ENCODE assay signal across 23 cellular contexts in genomic region chr9:69771775-69772418, GRCh38. TPM values are rescaled to one million over a fixed set of nuclear protein-coding genes. Genes with fewer than 3 reads are reported as not detected.
DNase-seq lines count a peak whose midpoint lies in the region; ATAC-seq and TF ChIP-seq lines count a peak whose summit lies in the region.
"Had no signal": no experiment of that assay in that cellular context is flagged by ENCODE, and none has a peak within 500 bp of the region (broad histone marks: within the 10 kb centered on the region; RNA-seq: fewer than 3 reads in every experiment).

No MANE protein-coding gene starts in this region.

- 80% methylated on average over 2 of the region's 4 CpGs; no CpG with 5 or more reads in 1 of the 2 experiments for WGBS in IMR-90 (ENCODE audit: extremely low coverage in 2 of 2, insufficient read length in 1 of 2), 2 experiments
- WGBS in mesendoderm (ENCODE audit: extremely low coverage, insufficient coverage, low lambda C conversion rate): no CpG with 5 or more reads among the region's 4 CpGs

- no TSS peak for BruUV-seq in IMR-90 (replicated peaks; lab: Mats Ljungman, UMichigan)

- CTCF ChIA-PET in IMR-90 (lab: Yijun Ruan, JAX): no interaction called here

- no peaks in the 10 kb centered on the region for H3K36me3 ChIP-seq in IMR-90 (ENCODE audit: control insufficient read depth, insufficient read depth, low read length)
- no peaks in the 10 kb centered on the region for H3K36me3 ChIP-seq in mesendoderm (ENCODE audit: control insufficient read depth, insufficient read depth, low read length)
- H3K36me3 ChIP-seq: BLaER1, colonic mucosa, upper lobe of left lung, WERI-Rb-1 had no signal

- H3K18ac ChIP-seq in IMR-90 (ENCODE audit: low read depth, low read length) (peak overlapping the region; percentile 88; the same call in 1 of the 2 replicates), mesendoderm (ENCODE audit: low read length) (peak overlapping the region; percentile 41)

- no peak overlapping the region; the same call in 1 of the 2 replicates for H4K5ac ChIP-seq in IMR-90 (ENCODE audit: low read depth, low read length)
- no peak overlapping the region for H4K5ac ChIP-seq in mesendoderm (ENCODE audit: low read length)

- no peak overlapping the region for H3K14ac ChIP-seq in IMR-90 (replicated peaks; ENCODE audit: low read depth, low read length)

- in situ Hi-C loops in IMR-90 (cut with MboI; ENCODE audit: low sequenced_read_pairs): loop anchor here (10.0 kb wide), 1 partner anchor 133 kb away; no protein-coding TSS in a partner anchor

- H3K79me1 ChIP-seq in IMR-90 (ENCODE audit: low read depth in 1 of 2, low read length in 2 of 2) (no peaks in the 10 kb centered on the region), mesendoderm (ENCODE audit: low read length) (no peaks in the 10 kb centered on the region)

- H3K27me3 Mint-ChIP-seq in stimulated activated naive B cell treated with anti-CD40 and anti-IgM and Interleukin-4, amounts not matched to agents 10 μg/mL and 1 μg/mL and 100 μg/mL, for 72 hours: no peaks in the 10 kb centered on the region
- H3K27me3 Mint-ChIP-seq: T-cell had no signal

- no peaks in the 10 kb centered on the region for H3K9me3 Mint-ChIP-seq in stimulated activated naive B cell treated with anti-CD40 and anti-IgM and Interleukin-4, amounts not matched to agents 10 μg/mL and 1 μg/mL and 100 μg/mL, for 72 hours
- H3K9me3 Mint-ChIP-seq: stimulated activated effector memory CD8-positive, alpha-beta T cell treated with anti-CD3 and anti-CD28 coated beads, Interleukin-12 subunit alpha, Interleukin-12 subunit beta, amount 100 ng/mL, for 72 hours; T-cell had no signal

- H2BK5ac ChIP-seq in IMR-90 (ENCODE audit: low read depth, low read length, poor library complexity, severe bottlenecking): peak overlapping the region; percentile 41
- no peak overlapping the region for H2BK5ac ChIP-seq in mesendoderm (ENCODE audit: low read length)

- H3K27ac Mint-ChIP-seq in stimulated activated naive B cell treated with anti-CD40 and anti-IgM and Interleukin-4, amounts not matched to agents 10 μg/mL and 1 μg/mL and 100 μg/mL, for 72 hours: no peak overlapping the region
- H3K27ac Mint-ChIP-seq: activated CD8-positive, alpha-beta T cell treated with anti-CD3 and anti-CD28 coated beads, Interleukin-2, amount 10 ng/mL, durations not matched to agents 7 days and 5 days; stimulated activated effector memory CD8-positive, alpha-beta T cell treated with anti-CD3 and anti-CD28 coated beads, Interleukin-12 subunit alpha, Interleukin-12 subunit beta, amount 100 ng/mL, for 72 hours; T-cell had no signal

- no peaks in the 10 kb centered on the region for H3K27me3 ChIP-seq in IMR-90 (ENCODE audit: control insufficient read depth, insufficient read depth, low read length)
- no peaks in the 10 kb centered on the region for H3K27me3 ChIP-seq in mesendoderm (ENCODE audit: insufficient read depth, low read length, poor library complexity)
- H3K27me3 ChIP-seq: BLaER1, colonic mucosa, upper lobe of left lung had no signal

- TF ChIP-seq POLR2A in IMR-90 (IDR thresholded peaks at IDR 0.05; ENCODE audit: low read depth, low read length): no peak

- H3K4me1 ChIP-seq in IMR-90 (ENCODE audit: control insufficient read depth, insufficient read depth, low read length): peaks cover 5% of the 10 kb centered on the region; the same call in 1 of the 2 replicates
- no peaks in the 10 kb centered on the region for H3K4me1 ChIP-seq in mesendoderm (ENCODE audit: control insufficient read depth, low read depth, low read length)
- H3K4me1 ChIP-seq: BLaER1, colonic mucosa, upper lobe of left lung had no signal

- no peak overlapping the region for H3K4me3 ChIP-seq in IMR-90 (ENCODE audit: insufficient read depth, low read depth, low read length)
- no peak overlapping the region for H3K4me3 ChIP-seq in choroid plexus epithelial cell (ENCODE audit: low read depth, low read length)
- no peak overlapping the region for H3K4me3 ChIP-seq in mesendoderm (ENCODE audit: low read length)
- H3K4me3 ChIP-seq: BLaER1, colonic mucosa, upper lobe of left lung had no signal

- no peak overlapping the region; the same call in 1 of the 2 replicates for H3K4ac ChIP-seq in IMR-90 (ENCODE audit: low read depth, low read length)
- H3K4ac ChIP-seq in mesendoderm (ENCODE audit: low read depth, low read length): no peak overlapping the region

- ATAC-seq in IMR-90 (ENCODE audit: low read depth): peak; percentile 63
- no peak for ATAC-seq in stimulated activated naive B cell treated with anti-CD40 and anti-IgM and Interleukin-4, amounts not matched to agents 10 μg/mL and 1 μg/mL and 100 μg/mL, for 72 hours (replicated peaks)
- no peak for ATAC-seq in HG02840 (IDR thresholded peaks at IDR 0.05; ENCODE audit: low FRiP score, unreplicated experiment)
- ATAC-seq: activated CD8-positive, alpha-beta T cell treated with anti-CD3 and anti-CD28 coated beads, Interleukin-2, amount 10 ng/mL, durations not matched to agents 7 days and 5 days; stimulated activated effector memory CD8-positive, alpha-beta T cell treated with anti-CD3 and anti-CD28 coated beads, Interleukin-12 subunit alpha, Interleukin-12 subunit beta, amount 100 ng/mL, for 72 hours; T-cell had no signal

- H3K23ac ChIP-seq in IMR-90 (ENCODE audit: low read depth, low read length) (no peak overlapping the region), mesendoderm (ENCODE audit: low read length) (no peak overlapping the region)

- DNase-seq in AG08396 (ENCODE audit: low spot score): peak; percentile 58
- peak; percentile 90 for DNase-seq in IMR-90
- DNase-seq in choroid plexus epithelial cell (ENCODE audit: low read depth): peak; percentile 53
- DNase-seq in mesendoderm: no peak
- DNase-seq in stimulated activated naive B cell treated with anti-CD40 and anti-IgM and Interleukin-4, amounts not matched to agents 10 μg/mL and 1 μg/mL and 100 μg/mL, for 72 hours: no peak
- no peak for DNase-seq in DMS 273 (lab: John Stamatoyannopoulos, UW; ENCODE audit: unreplicated experiment)
- no peak for DNase-seq in 8988T
- DNase-seq: activated CD8-positive, alpha-beta T cell treated with anti-CD3 and anti-CD28 coated beads, Interleukin-2, amount 10 ng/mL, durations not matched to agents 7 days and 5 days; amygdala; colonic mucosa; hypothalamus; left cardiac atrium; MV-4-11; NCI-H2107; small intestine; T-cell; WERI-Rb-1 had no signal

- H3K27ac ChIP-seq in IMR-90 (ENCODE audit: insufficient read depth, low read length) (no peak overlapping the region), mesendoderm (ENCODE audit: low read depth, low read length) (no peak overlapping the region)
- H3K27ac ChIP-seq: BLaER1, colonic mucosa, epithelial cell of prostate, upper lobe of left lung, WERI-Rb-1 had no signal

- no peak overlapping the region for H3K4me3 Mint-ChIP-seq in stimulated activated naive B cell treated with anti-CD40 and anti-IgM and Interleukin-4, amounts not matched to agents 10 μg/mL and 1 μg/mL and 100 μg/mL, for 72 hours
- H3K4me3 Mint-ChIP-seq: activated CD8-positive, alpha-beta T cell treated with anti-CD3 and anti-CD28 coated beads, Interleukin-2, amount 10 ng/mL, durations not matched to agents 7 days and 5 days; stimulated activated effector memory CD8-positive, alpha-beta T cell treated with anti-CD3 and anti-CD28 coated beads, Interleukin-12 subunit alpha, Interleukin-12 subunit beta, amount 100 ng/mL, for 72 hours; T-cell had no signal

- intact Hi-C loops in IMR-90 (cut with micrococcal nuclease): no loop called here

- no peak overlapping the region for H2AFZ ChIP-seq in IMR-90 (replicated peaks; ENCODE audit: low read length, poor library complexity)

- H3K4me2 ChIP-seq in IMR-90 (ENCODE audit: low read depth, low read length): no peak overlapping the region
- H3K4me2 ChIP-seq in mesendoderm (ENCODE audit: low read length): no peak overlapping the region
- H3K4me2 ChIP-seq: BLaER1 had no signal

- H4K91ac ChIP-seq in IMR-90 (ENCODE audit: insufficient read depth, low read depth, low read length): 0 out of 2 replicates have a peak overlapping the region, but pooled peaks have one; percentile 29

- H3K79me2 ChIP-seq in mesendoderm (ENCODE audit: control insufficient read depth, insufficient read depth, low read length): no peaks in the 10 kb centered on the region

- H3K9me1 ChIP-seq in IMR-90 (ENCODE audit: insufficient read depth, low read length): 0 out of 2 replicates have a peak, but pooled peaks cover 4% of the 10 kb centered on the region

- no peak for TF ChIP-seq RAD21 in IMR-90 (IDR thresholded peaks at IDR 0.05; ENCODE audit: low read length)

- H2AK5ac ChIP-seq in IMR-90 (ENCODE audit: low read depth, low read length) (peak overlapping the region; percentile 81), mesendoderm (ENCODE audit: low read length) (no peak overlapping the region)

- H2BK120ac ChIP-seq in IMR-90 (ENCODE audit: low read depth, low read length): peak overlapping the region; percentile 79
- no peak overlapping the region for H2BK120ac ChIP-seq in mesendoderm (ENCODE audit: low read depth, low read length)

- no peaks in the 10 kb centered on the region for H3K9me3 ChIP-seq in IMR-90 (ENCODE audit: control insufficient read depth, insufficient read depth, low read length)
- H3K9me3 ChIP-seq: BLaER1, colonic mucosa, upper lobe of left lung had no signal

- TF ChIP-seq CTCF in IMR-90 (conservative IDR thresholded peaks at IDR 0.05; ENCODE audit: low read depth, low read length) (no peak), choroid plexus epithelial cell (conservative IDR thresholded peaks at IDR 0.05; ENCODE audit: low read depth, low read length) (no peak)

- no peaks in the 10 kb centered on the region for H4K20me1 ChIP-seq in IMR-90 (ENCODE audit: insufficient read depth, low read length)
- H4K20me1 ChIP-seq: BLaER1 had no signal

- no peaks in the 10 kb centered on the region for H3K36me3 Mint-ChIP-seq in stimulated activated naive B cell treated with anti-CD40 and anti-IgM and Interleukin-4, amounts not matched to agents 10 μg/mL and 1 μg/mL and 100 μg/mL, for 72 hours
- H3K36me3 Mint-ChIP-seq: stimulated activated effector memory CD8-positive, alpha-beta T cell treated with anti-CD3 and anti-CD28 coated beads, Interleukin-12 subunit alpha, Interleukin-12 subunit beta, amount 100 ng/mL, for 72 hours; T-cell had no signal

- H3K9ac ChIP-seq in IMR-90 (ENCODE audit: low read depth, low read length) (no peak overlapping the region), mesendoderm (ENCODE audit: low read length) (no peak overlapping the region)
- H3K9ac ChIP-seq: BLaER1 had no signal

- peak overlapping the region; percentile 88 for H2BK20ac ChIP-seq in IMR-90 (ENCODE audit: low read depth, low read length)

- H4K8ac ChIP-seq in IMR-90 (ENCODE audit: low read depth in 2 of 2, low read length in 2 of 2) (no peak overlapping the region), mesendoderm (ENCODE audit: low read depth, low read length) (no peak overlapping the region)

- H3K56ac ChIP-seq in IMR-90 (ENCODE audit: extremely low read depth, insufficient read depth, low read length): no peak overlapping the region
- no peak overlapping the region for H3K56ac ChIP-seq in mesendoderm (ENCODE audit: low read length)

- H2BK15ac ChIP-seq in IMR-90 (ENCODE audit: low read depth, low read length) (peak overlapping the region; percentile 74; the same call in 1 of the 3 replicates), mesendoderm (replicated peaks; ENCODE audit: low read depth) (no peak overlapping the region)

- dilution Hi-C loops in IMR-90 (cut with HindIII; ENCODE audit: low sequenced_read_pairs, unreplicated experiment): no loop called here

- no peaks in the 10 kb centered on the region for H3K4me1 Mint-ChIP-seq in stimulated activated naive B cell treated with anti-CD40 and anti-IgM and Interleukin-4, amounts not matched to agents 10 μg/mL and 1 μg/mL and 100 μg/mL, for 72 hours
- H3K4me1 Mint-ChIP-seq: stimulated activated effector memory CD8-positive, alpha-beta T cell treated with anti-CD3 and anti-CD28 coated beads, Interleukin-12 subunit alpha, Interleukin-12 subunit beta, amount 100 ng/mL, for 72 hours; T-cell had no signal

- POLR2A ChIA-PET in IMR-90 (lab: Charles Lee; ENCODE audit: unreplicated experiment): interaction anchor here (0.8 kb wide), 1 partner anchor 12 kb away, joined by 4 read pairs; the partner anchor contains the start of gene PTAR1

- no peak overlapping the region for H2AK9ac ChIP-seq in IMR-90 (replicated peaks; ENCODE audit: low read depth, low read length, poor library complexity)

RNA-seq across cellular contexts. Expression of gene PTAR1, which starts 12.1 kb away (rescaled TPM):
- total RNA-seq in IMR-90 (2012; rRNA removed): 110 and 115 TPM in 2 replicates
- polyA plus RNA-seq in IMR-90 (2012; rRNA removed): 7.5 and 10.6 TPM in 2 replicates
- polyA plus RNA-seq in IMR-90 (2012; cell fraction: cytosol; rRNA removed): 0.92 and 1.3 TPM in 2 replicates
- 3.0 and 27.1 TPM in 2 replicates for polyA plus RNA-seq in IMR-90 (2012; cell fraction: nucleus; rRNA removed; ENCODE audit: low replicate concordance)
- 16.2 TPM for polyA plus RNA-seq in mesendoderm (2013, experiment 1 of 2)
- 15.7 TPM for polyA plus RNA-seq in mesendoderm (2013, experiment 2 of 2)

RNA-seq across cellular contexts. Expression of gene CFAP95, which starts 48.7 kb away (rescaled TPM):
- not detected in 2 replicates for total RNA-seq in IMR-90 (2012; rRNA removed)
- polyA plus RNA-seq in IMR-90 (2012; rRNA removed): not detected in 2 replicates
- not detected in 2 replicates for polyA plus RNA-seq in IMR-90 (2012; cell fraction: cytosol; rRNA removed)
- polyA plus RNA-seq in IMR-90 (2012; cell fraction: nucleus; rRNA removed; ENCODE audit: low replicate concordance): not detected in 2 replicates
- polyA plus RNA-seq in mesendoderm (2013, experiment 1 of 2): 18.4 TPM
- polyA plus RNA-seq in mesendoderm (2013, experiment 2 of 2): 19.3 TPM
- total RNA-seq: omental fat pad, T-cell had no signal
- polyA plus RNA-seq: small intestine had no signal

Comparison
In these comparisons a context has a peak if more than half of its experiments do, and no peak if none do; other contexts are left out.
1. DNase-seq: peak in AG08396 (single experiment), IMR-90 (single experiment) and choroid plexus epithelial cell (single experiment); none in mesendoderm (single experiment), stimulated activated naive B cell treated with anti-CD40 and anti-IgM and Interleukin-4, amounts not matched to agents 10 μg/mL and 1 μg/mL and 100 μg/mL, for 72 hours (single experiment), DMS 273 (single experiment) and 8988T (single experiment).